ENCODE assay signal across 5 cellular contexts in genomic region chr1:175671066-175671465, GRCh38.
"Had no signal": no experiment of that assay in that cellular context is flagged by ENCODE, and none has a peak within 500 bp of the region (broad histone marks: within the 10 kb centered on the region; RNA-seq: fewer than 3 reads in every experiment).

No MANE protein-coding gene starts in this region.

- ATAC-seq: GM23338, HepG2 had no signal

- H2AFZ ChIP-seq: GM23338 had no signal

- H3K27ac Mint-ChIP-seq: GM23338 had no signal

- H3K9me3 Mint-ChIP-seq: GM23338, H9, IgD-negative memory B cell had no signal

- H3K4me2 ChIP-seq: GM23338 had no signal

- H3K4me3 Mint-ChIP-seq: GM23338, H9 had no signal

- H3K4me3 ChIP-seq: GM23338 had no signal

- DNase-seq: H9, HCEC 1CT had no signal
